Comparison of ENCODE assay signal across 20 cellular contexts in genomic region chr10:94307046-94307615, GRCh38.
"Had no signal": no experiment of that assay in that cellular context is flagged by ENCODE, and none has a peak within 500 bp of the region (broad histone marks: within the 10 kb centered on the region; RNA-seq: fewer than 3 reads in every experiment).

No MANE protein-coding gene starts in this region.

- DNase-seq: activated B cell treated with CpG ODN at 0.5 μM for 24 hours; activated CD4-positive, alpha-beta T cell treated with anti-CD3 and anti-CD28 coated beads for 1 hour; activated CD4-positive, alpha-beta T cell treated with anti-CD3 and anti-CD28 coated beads, Interleukin-2, amount 10 ng/mL, durations not matched to agents 24 days and 14 days; activated CD4-positive, alpha-beta T cell treated with anti-CD3 and anti-CD28 coated beads, Interleukin-2, amount 50 U/mL, for 48 hours; activated CD8-positive, alpha-beta memory T cell treated with anti-CD3 and anti-CD28 coated beads, Interleukin-2, amount 10 ng/mL, durations not matched to agents 7 days and 5 days; activated effector memory CD4-positive, alpha-beta T cell treated with anti-CD3 and anti-CD28 coated beads, Interleukin-2, amount 50 U/mL, for 16 hours; activated naive CD4-positive, alpha-beta T cell treated with Interleukin-2 at 50 U/mL for 16 hours; activated naive CD8-positive, alpha-beta T cell treated with anti-CD3 and anti-CD28 coated beads, Interleukin-2, amount 50 U/mL, for 24 hours; activated T-cell treated with anti-CD3 and anti-CD28 coated beads, Interleukin-2, amount 50 U/mL, for 4 hours; amniotic stem cell; brain microvascular endothelial cell; NCI-H1930; NCI-H2171; NCI-H2227 treated with DMSO at 0.1 percent for 48 hours; NCI-H446 treated with DMSO at 0.1 percent for 48 hours; NCI-H524 treated with DMSO at 0.1 percent for 48 hours; NCI-H774; NK-92 treated with Interleukin-12 subunit alpha and Interleukin-12 subunit beta, amount 100 ng/mL, for 24 hours; OCI-M1; RPMI8226 had no signal
